In the genomic region with DNA sequence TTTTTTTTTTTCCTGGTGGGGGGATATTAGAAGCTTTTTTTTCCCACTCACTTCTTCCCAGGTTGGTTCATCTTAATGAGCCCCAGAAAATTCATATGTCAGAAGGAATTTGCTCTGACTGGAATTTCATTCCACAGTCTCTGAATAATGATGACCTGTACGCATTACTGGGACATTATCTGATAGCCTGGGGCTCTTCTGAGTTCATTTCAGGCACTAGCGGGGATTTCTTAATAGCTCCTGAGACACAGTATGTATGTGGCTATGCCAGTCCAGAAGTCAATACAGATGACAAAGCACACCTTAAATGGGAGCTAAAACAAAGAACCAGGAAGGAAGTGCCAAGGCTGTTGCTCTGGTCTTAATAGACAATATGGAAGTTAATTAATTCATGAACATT, we compare ENCODE assay signal across 19 cellular contexts.
DNase-seq lines count a peak whose midpoint lies in the region; ATAC-seq and TF ChIP-seq lines count a peak whose summit lies in the region.
"Had no signal": no experiment of that assay in that cellular context is flagged by ENCODE, and none has a peak within 500 bp of the region (broad histone marks: within the 10 kb centered on the region; RNA-seq: fewer than 3 reads in every experiment).

No MANE protein-coding gene starts in this region.

- H3K4me3 ChIP-seq in dorsolateral prefrontal cortex: no peak overlapping the region
- H3K4me3 ChIP-seq: coronary artery, lung, tibial artery had no signal

- H3K27me3 ChIP-seq in dorsolateral prefrontal cortex: no peaks in the 10 kb centered on the region
- H3K27me3 ChIP-seq: tibial artery had no signal

- no peak overlapping the region for H3K27ac ChIP-seq in dorsolateral prefrontal cortex
- H3K27ac ChIP-seq: coronary artery, tibial artery had no signal

- DNase-seq in 8988T (peak; percentile 14), GM04504 (ENCODE audit: low read depth) (peak; percentile 51), SK-N-DZ (ENCODE audit: low spot score) (peak; percentile 17), dorsolateral prefrontal cortex (no peak), GM19238 (ENCODE audit: insufficient read length, low spot score) (no peak)
- DNase-seq: activated CD4-positive, alpha-beta T cell treated with anti-CD3 and anti-CD28 coated beads for 36 hours; activated gamma-delta T cell; erythroblast; naive B cell; NCI-H1694 treated with DMSO at 0.1 percent for 48 hours; NCI-H345; SHP77 treated with DMSO at 0.1 percent for 48 hours; tibial artery had no signal

- intact Hi-C loops in dorsolateral prefrontal cortex (cut with DNase I): no loop called here

- ATAC-seq in esophagus mucosa (peak; percentile 93), HG02571 (IDR thresholded peaks at IDR 0.05; ENCODE audit: unreplicated experiment) (no peak), HG02798 (IDR thresholded peaks at IDR 0.05; ENCODE audit: poor library complexity, unreplicated experiment) (no peak)
- ATAC-seq: activated CD4-positive, alpha-beta T cell treated with anti-CD3 and anti-CD28 coated beads for 36 hours; HepG2 had no signal

- no peak for TF ChIP-seq CTCF in dorsolateral prefrontal cortex (IDR thresholded peaks at IDR 0.05 in 54 of 56, conservative IDR thresholded peaks at IDR 0.05 in 2 of 56; ENCODE audit: low read depth in 1 of 56, partially characterized antibody in 56 of 56)

Comparison
In these comparisons a context has a peak if more than half of its experiments do, and no peak if none do; other contexts are left out.
1. DNase-seq: peak in 8988T (single experiment), GM04504 (single experiment) and SK-N-DZ (single experiment); none in dorsolateral prefrontal cortex (0 of 10) and GM19238 (single experiment).